Comparison of ENCODE assay signal across 8 cellular contexts in the genomic region with DNA sequence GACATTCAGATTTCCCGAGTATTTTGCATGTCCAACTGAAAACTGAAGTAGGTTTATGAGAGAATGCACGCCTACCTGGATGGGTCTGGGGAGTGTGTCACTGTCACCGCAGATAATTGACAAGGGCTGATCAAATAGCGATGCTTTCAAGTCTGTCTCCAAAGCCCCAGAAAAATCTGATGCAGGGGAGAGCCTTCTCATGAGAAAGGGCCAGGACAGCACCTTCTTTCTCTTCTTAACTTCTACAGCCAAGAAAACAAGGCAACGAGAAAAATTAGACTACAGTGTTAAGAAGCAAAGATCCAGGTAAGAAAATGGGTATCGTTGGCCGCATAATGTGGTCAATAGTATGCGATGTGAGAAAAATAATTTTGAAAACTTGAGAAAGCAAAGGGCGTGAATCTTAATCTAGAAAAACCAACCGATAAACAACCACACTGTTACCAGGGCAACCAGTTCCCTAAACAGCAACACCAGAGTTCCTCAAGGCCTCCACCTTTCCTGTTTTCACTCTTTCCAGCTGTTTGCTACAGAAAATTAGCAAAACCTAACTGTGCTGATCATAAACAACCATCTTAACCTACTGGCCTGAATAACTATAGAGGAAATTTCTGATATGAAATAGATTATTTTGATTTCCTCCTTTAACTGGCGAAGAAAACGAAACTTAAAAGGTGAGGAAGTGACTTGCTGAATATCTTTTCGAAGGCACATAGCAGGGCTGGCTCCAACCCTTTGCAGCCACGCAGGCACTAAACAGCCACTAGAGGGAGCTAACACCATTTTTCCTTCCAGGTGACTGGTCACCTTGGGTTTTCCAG. TPM values are rescaled to one million over a fixed set of nuclear protein-coding genes. Genes with fewer than 3 reads are reported as not detected.
DNase-seq lines count a peak whose midpoint lies in the region; ATAC-seq and TF ChIP-seq lines count a peak whose summit lies in the region.

No MANE protein-coding gene starts in this region.

- no peaks in the 10 kb centered on the region for H3K9me3 ChIP-seq in CD4-positive, alpha-beta T cell (ENCODE audit: control insufficient read depth, low read length)
- no peaks in the 10 kb centered on the region for H3K9me3 ChIP-seq in PC-3 (ENCODE audit: low read length)
- H3K9me3 ChIP-seq in esophagus squamous epithelium, result no peaks in the 10 kb centered on the region
- H3K9me3 ChIP-seq in muscle layer of duodenum (ENCODE audit: control insufficient read depth in 1 of 2, low read length in 2 of 2), result no peaks in the 10 kb centered on the region
- H3K9me3 ChIP-seq in stomach smooth muscle (ENCODE audit: control insufficient read depth in 2 of 2, low read length in 2 of 2), result no peaks in the 10 kb centered on the region

- H3K4me1 ChIP-seq in PC-3 (ENCODE audit: insufficient read depth, low read length), result peaks cover 25% of the 10 kb centered on the region
- H3K4me1 ChIP-seq in esophagus squamous epithelium, result peaks cover 5 to 51% (median 8%) of the 10 kb centered on the region in 3 donors
- no peaks in the 10 kb centered on the region for H3K4me1 ChIP-seq in muscle layer of duodenum (ENCODE audit: control insufficient read depth in 1 of 2, insufficient read depth in 2 of 2, low read length in 2 of 2)
- H3K4me1 ChIP-seq in stomach smooth muscle (ENCODE audit: control insufficient read depth, insufficient read depth, low read length), result no peaks in the 10 kb centered on the region

- H3K27me3 ChIP-seq in CD4-positive, alpha-beta T cell (ENCODE audit: control insufficient read depth, insufficient read depth, low read length), result no peaks in the 10 kb centered on the region
- peaks cover 23% of the 10 kb centered on the region; the same call in 1 of the 2 replicates for H3K27me3 ChIP-seq in PC-3 (ENCODE audit: low read length)
- peaks cover 0 to 5% (median 0%) of the 10 kb centered on the region in 4 donors for H3K27me3 ChIP-seq in esophagus squamous epithelium
- no peaks in the 10 kb centered on the region for H3K27me3 ChIP-seq in muscle layer of duodenum (ENCODE audit: low read depth, low read length)
- no peaks in the 10 kb centered on the region for H3K27me3 ChIP-seq in stomach smooth muscle (ENCODE audit: control insufficient read depth in 1 of 2, insufficient read depth in 2 of 2, low read length in 2 of 2)

- peak overlapping the region; percentile 63 for H3K4me2 ChIP-seq in PC-3 (ENCODE audit: low read length)

- TF ChIP-seq POLR2A in esophagus squamous epithelium (IDR thresholded peaks at IDR 0.05), result no peak

- peak overlapping the region; percentile 37; the same call in 1 of the 2 replicates for H2AFZ ChIP-seq in PC-3 (ENCODE audit: low read length)

- CTCF ChIA-PET in CD4-positive, alpha-beta T cell (lab: Charles Lee), result interaction anchor here (0.6 to 4.6 kb wide), 18 partner anchors 10 to 393 kb away, joined by 3 to 72 read pairs (median 6); partner anchors contain the start of gene RSPH3
- CTCF ChIA-PET in PC-3 (lab: Charles Lee), result no interaction called here

- no TSS peak for BruUV-seq in PC-3 (replicated peaks; lab: Mats Ljungman, UMichigan)

- H3K27ac ChIP-seq in CD4-positive, alpha-beta T cell (ENCODE audit: low read depth, low read length), result peak overlapping the region; percentile 81
- H3K27ac ChIP-seq in PC-3 (ENCODE audit: low read length) (no peak overlapping the region), esophagus squamous epithelium (peak overlapping the region; percentile 47 to 82 (median 62)), muscle layer of duodenum (ENCODE audit: low read length) (peak overlapping the region; percentile 78), stomach smooth muscle (ENCODE audit: low read length) (peak overlapping the region; percentile 47)

- no peaks in the 10 kb centered on the region for H3F3A ChIP-seq in PC-3 (ENCODE audit: low read length, unreplicated experiment)

- H4K20me1 ChIP-seq in PC-3 (ENCODE audit: low read length), result no peaks in the 10 kb centered on the region

- intact Hi-C loops in CD4-positive, alpha-beta T cell (cut with DNase I, micrococcal nuclease), result loop anchor here in 1 of 2 experiments (1.0 to 5.0 kb wide), 4 partner anchors 35 to 92 kb away; no protein-coding TSS in a partner anchor
- intact Hi-C loops in PC-3 (cut with micrococcal nuclease), result loop anchor here (1.0 kb wide), 1 partner anchor 62 kb away; no protein-coding TSS in a partner anchor
- intact Hi-C loops in esophagus squamous epithelium (cut with DNase I), result no loop called here

- POLR2A ChIA-PET in CD4-positive, alpha-beta T cell (lab: Charles Lee), result interaction anchor here (0.8 to 7.3 kb wide), 15 partner anchors 9 to 398 kb away, joined by 3 to 146 read pairs (median 12); partner anchors contain the start of genes DYNLT1 and RSPH3
- POLR2A ChIA-PET in PC-3 (lab: Charles Lee; ENCODE audit: unreplicated experiment), result interaction anchor here (0.5 kb wide), 1 partner anchor 184 kb away, joined by 10 read pairs; no protein-coding TSS in a partner anchor

- no peaks in the 10 kb centered on the region for H3K9me2 ChIP-seq in PC-3 (replicated peaks; ENCODE audit: low read length)

- H3K4me3 Mint-ChIP-seq in CD4-positive, alpha-beta T cell, result peak overlapping the region; percentile 97
- peak overlapping the region; percentile 97 to 100 (median 98) for H3K4me3 Mint-ChIP-seq in IgD-negative memory B cell
- peak overlapping the region; percentile 95 to 98 for H3K4me3 Mint-ChIP-seq in activated T-cell treated with anti-CD3 and anti-CD28 coated beads, Interleukin-2, amount 50 U/mL, for 72 hours

- no peaks in the 10 kb centered on the region for H3K9me3 Mint-ChIP-seq in CD4-positive, alpha-beta T cell
- H3K9me3 Mint-ChIP-seq in IgD-negative memory B cell, result no peaks in the 10 kb centered on the region
- no peaks in the 10 kb centered on the region for H3K9me3 Mint-ChIP-seq in activated T-cell treated with anti-CD3 and anti-CD28 coated beads, Interleukin-2, amount 50 U/mL, for 72 hours

- peaks cover 76% of the 10 kb centered on the region for H3K4me1 Mint-ChIP-seq in CD4-positive, alpha-beta T cell (ENCODE audit: low read depth)
- H3K4me1 Mint-ChIP-seq in IgD-negative memory B cell, result peaks cover 37 to 52% (median 48%) of the 10 kb centered on the region in 3 donors
- peaks cover 74% of the 10 kb centered on the region for H3K4me1 Mint-ChIP-seq in activated T-cell treated with anti-CD3 and anti-CD28 coated beads, Interleukin-2, amount 50 U/mL, for 72 hours (ENCODE audit: low read depth)

- H3K9ac ChIP-seq in PC-3 (ENCODE audit: low read length) (no peak overlapping the region), stomach smooth muscle (ENCODE audit: low read length in 2 of 2) (peak overlapping the region in 1 of 2 donors; percentile 19)

- DNase-seq in CD4-positive, alpha-beta T cell, result peak; percentile 57 to 72 (median 66)
- DNase-seq in PC-3 (peak; percentile 84), esophagus squamous epithelium (lab: John Stamatoyannopoulos, UW) (no peak)
- peak; percentile 75 to 78 for DNase-seq in activated T-cell treated with anti-CD3 and anti-CD28 coated beads, Interleukin-2, amount 50 U/mL, for 72 hours

- no peaks in the 10 kb centered on the region for H3K79me2 ChIP-seq in PC-3 (ENCODE audit: low read length)

- ATAC-seq in CD4-positive, alpha-beta T cell (ENCODE audit: poor library complexity), result peak; percentile 54
- ATAC-seq in GM19452 (IDR thresholded peaks at IDR 0.05; ENCODE audit: unreplicated experiment) (peak; percentile 38), PC-3 (peak; percentile 84)
- peak; percentile 34 to 48 for ATAC-seq in activated T-cell treated with anti-CD3 and anti-CD28 coated beads, Interleukin-2, amount 50 U/mL, for 72 hours (replicated peaks in 1 of 2)

- H3K27ac Mint-ChIP-seq in CD4-positive, alpha-beta T cell, result peak overlapping the region; percentile 91
- H3K27ac Mint-ChIP-seq in IgD-negative memory B cell, result peak overlapping the region; percentile 92 to 97 (median 97)
- peak overlapping the region; percentile 78 for H3K27ac Mint-ChIP-seq in activated T-cell treated with anti-CD3 and anti-CD28 coated beads, Interleukin-2, amount 50 U/mL, for 72 hours

- H3K36me3 ChIP-seq in PC-3 (ENCODE audit: low read depth, low read length) (no peaks in the 10 kb centered on the region), esophagus squamous epithelium (no peaks in the 10 kb centered on the region), muscle layer of duodenum (ENCODE audit: control insufficient read depth in 1 of 2, insufficient read depth in 2 of 2, low read length in 2 of 2) (peaks cover 0 to 6% of the 10 kb centered on the region in 2 donors), stomach smooth muscle (ENCODE audit: control insufficient read depth in 2 of 2, insufficient read depth in 2 of 2, low read length in 2 of 2) (no peaks in the 10 kb centered on the region)

- 0 out of 2 replicates have a peak overlapping the region, but pooled peaks have one; percentile 22 for H3K4me3 ChIP-seq in PC-3 (ENCODE audit: low read length)
- peak overlapping the region in 3 of 4 donors; percentile 19 to 52 (median 28) for H3K4me3 ChIP-seq in esophagus squamous epithelium
- H3K4me3 ChIP-seq in muscle layer of duodenum (ENCODE audit: low read depth in 1 of 2, low read length in 2 of 2), result peak overlapping the region; percentile 44 to 66
- no peak overlapping the region for H3K4me3 ChIP-seq in stomach smooth muscle (ENCODE audit: low read length in 2 of 2)

- peaks cover 77% of the 10 kb centered on the region for H3K36me3 Mint-ChIP-seq in CD4-positive, alpha-beta T cell (ENCODE audit: low read depth)
- peaks cover 36% of the 10 kb centered on the region for H3K36me3 Mint-ChIP-seq in IgD-negative memory B cell
- peaks cover 35 to 69% of the 10 kb centered on the region in 2 donors for H3K36me3 Mint-ChIP-seq in activated T-cell treated with anti-CD3 and anti-CD28 coated beads, Interleukin-2, amount 50 U/mL, for 72 hours (ENCODE audit: insufficient read depth in 2 of 2)

- TF ChIP-seq CTCF in CD4-positive, alpha-beta T cell (IDR thresholded peaks at IDR 0.05), result peak; percentile 99
- TF ChIP-seq CTCF in PC-3 (conservative IDR thresholded peaks at IDR 0.05; ENCODE audit: low read depth, low read length) (peak; percentile 94), esophagus squamous epithelium (IDR thresholded peaks at IDR 0.05) (peak; percentile 90 to 96 (median 92))

- no peaks in the 10 kb centered on the region for H3K27me3 Mint-ChIP-seq in CD4-positive, alpha-beta T cell
- peaks cover 2% of the 10 kb centered on the region for H3K27me3 Mint-ChIP-seq in IgD-negative memory B cell
- no peaks in the 10 kb centered on the region for H3K27me3 Mint-ChIP-seq in activated T-cell treated with anti-CD3 and anti-CD28 coated beads, Interleukin-2, amount 50 U/mL, for 72 hours (ENCODE audit: low read depth)

- 45 to 49% methylated on average over 14 of the region's 14 CpGs for WGBS in esophagus squamous epithelium, 2 donors

RNA-seq across cellular contexts. Expression of gene TAGAP, which starts 2.6 kb away (rescaled TPM):
- 100 to 1,000 TPM; 245 to 261 TPM for total RNA-seq in CD4-positive, alpha-beta T cell
- polyA plus RNA-seq in IgD-negative memory B cell, result 157 TPM
- total RNA-seq in PC-3 (2014; rRNA removed), result not detected in 2 replicates
- total RNA-seq in activated T-cell treated with anti-CD3 and anti-CD28 coated beads, Interleukin-2, amount 50 U/mL, for 72 hours, result 10 to 100 TPM; 34.6 to 56.1 TPM
- 1 to 10 TPM in 3 of 4 donors, under 1 TPM in 1; 0.83 to 3.6 (median 2.4) TPM for total RNA-seq in esophagus squamous epithelium

RNA-seq across cellular contexts. Expression of gene RSPH3, which starts 42.2 kb away (rescaled TPM):
- total RNA-seq in CD4-positive, alpha-beta T cell, result 1 to 10 TPM in 1 of 2 experiments, under 1 TPM in 1; 0.59 to 1.1 TPM
- 4.3 TPM for polyA plus RNA-seq in IgD-negative memory B cell
- 2.9 and 3.1 TPM in 2 replicates for total RNA-seq in PC-3 (2014; rRNA removed)
- 1 to 10 TPM; 6.1 to 6.3 TPM for total RNA-seq in activated T-cell treated with anti-CD3 and anti-CD28 coated beads, Interleukin-2, amount 50 U/mL, for 72 hours
- total RNA-seq in esophagus squamous epithelium, result 10 to 100 TPM in 2 of 4 donors, 1 to 10 TPM in 2; 8.0 to 13.2 (median 11.2) TPM

Comparison
In these comparisons a context has a peak if more than half of its experiments do, and no peak if none do; other contexts are left out.
1. H3K4me3 ChIP-seq: peak in PC-3 (single experiment), esophagus squamous epithelium (3 of 4) and muscle layer of duodenum (2 of 2); none in stomach smooth muscle (0 of 2).
2. RNA of gene TAGAP, which starts 2.6 kb away (total RNA-seq): 245 to 261 TPM in CD4-positive, alpha-beta T cell and 34.6 to 56.1 TPM in activated T-cell treated with anti-CD3 and anti-CD28 coated beads, Interleukin-2, amount 50 U/mL, for 72 hours; 0.83 to 3.6 TPM in esophagus squamous epithelium and not detected in PC-3; every median in the first group is over 4 times any median in the second.
3. Peak in every context shown above with its lines, with median percentiles within 50 percentile points of each other: ATAC-seq, H3K27ac Mint-ChIP-seq, H3K4me3 Mint-ChIP-seq and CTCF ChIP-seq.